Comparison of ENCODE assay signal across 30 cellular contexts in the genomic region with DNA sequence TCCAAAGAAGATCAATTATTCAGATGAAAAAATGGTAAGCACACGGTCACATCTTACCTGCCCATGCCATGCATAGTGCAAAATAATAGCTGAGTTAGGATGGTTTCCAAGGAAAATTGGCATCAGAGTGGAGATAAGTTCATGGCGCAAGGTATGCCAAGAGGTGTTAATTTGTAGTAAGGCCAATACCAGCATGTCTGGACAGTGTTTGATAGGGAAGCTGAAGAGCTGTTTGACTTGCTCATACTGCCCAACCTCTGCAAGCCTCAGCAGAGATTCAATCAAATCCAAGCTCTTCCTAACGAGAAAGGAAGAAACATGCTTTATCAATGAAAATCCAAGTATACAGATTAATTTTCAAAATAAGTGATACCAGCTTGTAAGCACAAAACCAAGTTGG. TPM values are rescaled to one million over a fixed set of nuclear protein-coding genes. Genes with fewer than 3 reads are reported as not detected.
DNase-seq lines count a peak whose midpoint lies in the region; ATAC-seq, FAIRE-seq and TF ChIP-seq lines count a peak whose summit lies in the region.
"Had no signal": no experiment of that assay in that cellular context is flagged by ENCODE, and none has a peak within 500 bp of the region (broad histone marks: within the 10 kb centered on the region; RNA-seq: fewer than 3 reads in every experiment).

No MANE protein-coding gene starts in this region.

- TF ChIP-seq CTCF in right atrium auricular region (IDR thresholded peaks at IDR 0.05) (no peak), bronchial epithelial cell (IDR thresholded peaks at IDR 0.05; ENCODE audit: insufficient read depth, low read length, severe bottlenecking) (no peak)

- intact Hi-C loops in Right ventricle myocardium inferior (cut with DNase I): loop anchor here (5.0 kb wide), 1 partner anchor 36 kb away; no protein-coding TSS in a partner anchor

- DNase-seq in Right ventricle myocardium inferior (ENCODE audit: missing footprints) (no peak), right atrium auricular region (ENCODE audit: low spot score) (no peak), bronchial epithelial cell (ENCODE audit: low read depth) (peak; percentile 16), D341Med (ENCODE audit: low spot score) (no peak), mesenteric fat pad (ENCODE audit: low spot score) (no peak)
- DNase-seq: AML-193; CD4-positive, alpha-beta memory T cell; COR-L47; DMS 273 treated with DMSO at 0.1 percent for 48 hours; DMS79; EL; GF-D8; IMR-90; KG1; MG63; NCI-H1105 treated with DMSO at 0.1 percent for 48 hours; NCI-H146; NCI-H2029; NCI-H446 treated with DMSO at 0.1 percent for 48 hours; NCI-H526; NCI-H82; NK-92 treated with Interleukin-12 subunit alpha and Interleukin-12 subunit beta, amount 100 ng/mL, for 24 hours; PC-3 had no signal

- H3K27me3 ChIP-seq in right atrium auricular region (no peaks in the 10 kb centered on the region), bronchial epithelial cell (ENCODE audit: control insufficient read depth, insufficient read depth, low read length) (no peaks in the 10 kb centered on the region)
- H3K27me3 ChIP-seq: BLaER1 treated with 17β-estradiol and CSF1 and Interleukin-3, amounts not matched to agents 10 nM and 100 nM; MG63; SJSA1 had no signal

- no peak for FAIRE-seq in bronchial epithelial cell (lab: Jason Lieb, UNC)
- FAIRE-seq: A549, GM12891 had no signal

- H3K4me3 ChIP-seq in right atrium auricular region (no peak overlapping the region), bronchial epithelial cell (ENCODE audit: low read depth, low read length) (no peak overlapping the region)
- H3K4me3 ChIP-seq: A549; BLaER1 treated with 17β-estradiol and CSF1 and Interleukin-3, amounts not matched to agents 10 nM and 100 nM; MG63; SJSA1 had no signal

- H3K36me3 ChIP-seq in right atrium auricular region (peaks cover 97% of the 10 kb centered on the region), bronchial epithelial cell (ENCODE audit: control insufficient read depth, insufficient read depth, low read length) (peaks cover 28% of the 10 kb centered on the region)

- peaks cover 0 to 6% of the 10 kb centered on the region in 2 donors for H3K4me1 ChIP-seq in right atrium auricular region
- H3K4me1 ChIP-seq: A549, SJSA1 had no signal

- no peaks in the 10 kb centered on the region for H3K9me3 ChIP-seq in right atrium auricular region
- H3K9me3 ChIP-seq: A549; BLaER1 treated with 17β-estradiol and CSF1 and Interleukin-3, amounts not matched to agents 10 nM and 100 nM; MG63; SJSA1 had no signal

- H3K27ac ChIP-seq in right atrium auricular region: no peak overlapping the region
- H3K27ac ChIP-seq: A549; BLaER1 treated with 17β-estradiol and CSF1 and Interleukin-3, amounts not matched to agents 10 nM and 100 nM; SJSA1 had no signal

- peak; percentile 87 for ATAC-seq in Right ventricle myocardium inferior
- peak; percentile 81 for ATAC-seq in esophagus mucosa
- no peak for ATAC-seq in HG02623 (IDR thresholded peaks at IDR 0.05; ENCODE audit: unreplicated experiment)
- ATAC-seq: A549, HCT116, PC-3 had no signal

RNA-seq across cellular contexts. Expression of gene CNOT1, which starts 51.0 kb away (rescaled TPM):
- total RNA-seq in Right ventricle myocardium inferior: 70.2 TPM
- total RNA-seq in right atrium auricular region: 10 to 100 TPM; 54.3 to 63.2 TPM
- 113 and 184 TPM in 2 replicates for total RNA-seq in bronchial epithelial cell
- 196 TPM for total RNA-seq in esophagus mucosa
- total RNA-seq in mesenteric fat pad: 129 TPM
